1 cellular context compared by ENCODE assay signal in genomic region chr11:1660025-1660867, GRCh38.
TF ChIP-seq lines count a peak whose summit lies in the region.

No MANE protein-coding gene starts in this region.

TF ChIP-seq in HepG2, 621 proteins besides CTCF, POLR2A, EP300 and RAD21 (continued from another document and continues in another):
- TF ChIP-seq, protein P1, sequence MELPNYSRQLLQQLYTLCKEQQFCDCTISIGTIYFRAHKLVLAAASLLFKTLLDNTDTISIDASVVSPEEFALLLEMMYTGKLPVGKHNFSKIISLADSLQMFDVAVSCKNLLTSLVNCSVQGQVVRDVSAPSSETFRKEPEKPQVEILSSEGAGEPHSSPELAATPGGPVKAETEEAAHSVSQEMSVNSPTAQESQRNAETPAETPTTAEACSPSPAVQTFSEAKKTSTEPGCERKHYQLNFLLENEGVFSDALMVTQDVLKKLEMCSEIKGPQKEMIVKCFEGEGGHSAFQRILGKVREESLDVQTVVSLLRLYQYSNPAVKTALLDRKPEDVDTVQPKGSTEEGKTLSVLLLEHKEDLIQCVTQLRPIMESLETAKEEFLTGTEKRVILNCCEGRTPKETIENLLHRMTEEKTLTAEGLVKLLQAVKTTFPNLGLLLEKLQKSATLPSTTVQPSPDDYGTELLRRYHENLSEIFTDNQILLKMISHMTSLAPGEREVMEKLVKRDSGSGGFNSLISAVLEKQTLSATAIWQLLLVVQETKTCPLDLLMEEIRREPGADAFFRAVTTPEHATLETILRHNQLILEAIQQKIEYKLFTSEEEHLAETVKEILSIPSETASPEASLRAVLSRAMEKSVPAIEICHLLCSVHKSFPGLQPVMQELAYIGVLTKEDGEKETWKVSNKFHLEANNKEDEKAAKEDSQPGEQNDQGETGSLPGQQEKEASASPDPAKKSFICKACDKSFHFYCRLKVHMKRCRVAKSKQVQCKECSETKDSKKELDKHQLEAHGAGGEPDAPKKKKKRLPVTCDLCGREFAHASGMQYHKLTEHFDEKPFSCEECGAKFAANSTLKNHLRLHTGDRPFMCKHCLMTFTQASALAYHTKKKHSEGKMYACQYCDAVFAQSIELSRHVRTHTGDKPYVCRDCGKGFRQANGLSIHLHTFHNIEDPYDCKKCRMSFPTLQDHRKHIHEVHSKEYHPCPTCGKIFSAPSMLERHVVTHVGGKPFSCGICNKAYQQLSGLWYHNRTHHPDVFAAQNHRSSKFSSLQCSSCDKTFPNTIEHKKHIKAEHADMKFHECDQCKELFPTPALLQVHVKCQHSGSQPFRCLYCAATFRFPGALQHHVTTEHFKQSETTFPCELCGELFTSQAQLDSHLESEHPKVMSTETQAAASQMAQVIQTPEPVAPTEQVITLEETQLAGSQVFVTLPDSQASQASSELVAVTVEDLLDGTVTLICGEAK (IDR thresholded peaks at IDR 0.05): no peak
- TF ChIP-seq, protein P1 (CRISPR knock-in tag; IDR thresholded peaks at IDR 0.05): no peak
- TF ChIP-seq TFAP4 (IDR thresholded peaks at IDR 0.05; ENCODE audit: borderline replicate concordance, low read depth): no peak
- no peak for TF ChIP-seq GABPA (IDR thresholded peaks at IDR 0.05; ENCODE audit: low read depth, low read length)
- TF ChIP-seq GABPA (CRISPR knock-in tag; IDR thresholded peaks at IDR 0.05; ENCODE audit: low read depth): no peak
- TF ChIP-seq RELA (CRISPR knock-in tag; IDR thresholded peaks at IDR 0.05): no peak
- TF ChIP-seq ZNF350 (CRISPR knock-in tag; IDR thresholded peaks at IDR 0.05; ENCODE audit: borderline replicate concordance, low read depth): peak; percentile 40; the same call in 1 of the 2 replicates
- TF ChIP-seq ZNF788 (CRISPR knock-in tag; IDR thresholded peaks at IDR 0.05; ENCODE audit: borderline replicate concordance): 0 out of 2 replicates have a peak, but pooled peaks have one; percentile 24
- no peak for TF ChIP-seq PITX1 (CRISPR knock-in tag; IDR thresholded peaks at IDR 0.05)
- TF ChIP-seq GABPB1 (CRISPR knock-in tag; IDR thresholded peaks at IDR 0.05): no peak
- no peak for TF ChIP-seq JARID2 (CRISPR knock-in tag; IDR thresholded peaks at IDR 0.05; ENCODE audit: insufficient replicate concordance)
- TF ChIP-seq JUN (CRISPR knock-in tag; IDR thresholded peaks at IDR 0.05): no peak
- no peak for TF ChIP-seq NCOA5 (CRISPR knock-in tag; IDR thresholded peaks at IDR 0.05)
- TF ChIP-seq NFE2L1 (CRISPR knock-in tag; IDR thresholded peaks at IDR 0.05; ENCODE audit: borderline replicate concordance): no peak
- TF ChIP-seq ZNF317 (CRISPR knock-in tag; IDR thresholded peaks at IDR 0.05): no peak
- no peak for TF ChIP-seq SOX13 (IDR thresholded peaks at IDR 0.05)
- no peak for TF ChIP-seq SOX13 (CRISPR knock-in tag; conservative IDR thresholded peaks at IDR 0.05 in 1 of 2, IDR thresholded peaks at IDR 0.05 in 1 of 2)
- TF ChIP-seq ZNF441 (CRISPR knock-in tag; IDR thresholded peaks at IDR 0.05; ENCODE audit: borderline replicate concordance): no peak
- TF ChIP-seq MTF1 (CRISPR knock-in tag; IDR thresholded peaks at IDR 0.05): no peak
- 0 out of 2 replicates have a peak, but pooled peaks have one; percentile 39 for TF ChIP-seq ZNF563 (CRISPR knock-in tag; IDR thresholded peaks at IDR 0.05)
- TF ChIP-seq ZNF124 (CRISPR knock-in tag; IDR thresholded peaks at IDR 0.05): no peak
- no peak for TF ChIP-seq ZNF564 (CRISPR knock-in tag; IDR thresholded peaks at IDR 0.05)
- TF ChIP-seq ZBTB37 (CRISPR knock-in tag; IDR thresholded peaks at IDR 0.05): no peak
- TF ChIP-seq, protein P2, sequence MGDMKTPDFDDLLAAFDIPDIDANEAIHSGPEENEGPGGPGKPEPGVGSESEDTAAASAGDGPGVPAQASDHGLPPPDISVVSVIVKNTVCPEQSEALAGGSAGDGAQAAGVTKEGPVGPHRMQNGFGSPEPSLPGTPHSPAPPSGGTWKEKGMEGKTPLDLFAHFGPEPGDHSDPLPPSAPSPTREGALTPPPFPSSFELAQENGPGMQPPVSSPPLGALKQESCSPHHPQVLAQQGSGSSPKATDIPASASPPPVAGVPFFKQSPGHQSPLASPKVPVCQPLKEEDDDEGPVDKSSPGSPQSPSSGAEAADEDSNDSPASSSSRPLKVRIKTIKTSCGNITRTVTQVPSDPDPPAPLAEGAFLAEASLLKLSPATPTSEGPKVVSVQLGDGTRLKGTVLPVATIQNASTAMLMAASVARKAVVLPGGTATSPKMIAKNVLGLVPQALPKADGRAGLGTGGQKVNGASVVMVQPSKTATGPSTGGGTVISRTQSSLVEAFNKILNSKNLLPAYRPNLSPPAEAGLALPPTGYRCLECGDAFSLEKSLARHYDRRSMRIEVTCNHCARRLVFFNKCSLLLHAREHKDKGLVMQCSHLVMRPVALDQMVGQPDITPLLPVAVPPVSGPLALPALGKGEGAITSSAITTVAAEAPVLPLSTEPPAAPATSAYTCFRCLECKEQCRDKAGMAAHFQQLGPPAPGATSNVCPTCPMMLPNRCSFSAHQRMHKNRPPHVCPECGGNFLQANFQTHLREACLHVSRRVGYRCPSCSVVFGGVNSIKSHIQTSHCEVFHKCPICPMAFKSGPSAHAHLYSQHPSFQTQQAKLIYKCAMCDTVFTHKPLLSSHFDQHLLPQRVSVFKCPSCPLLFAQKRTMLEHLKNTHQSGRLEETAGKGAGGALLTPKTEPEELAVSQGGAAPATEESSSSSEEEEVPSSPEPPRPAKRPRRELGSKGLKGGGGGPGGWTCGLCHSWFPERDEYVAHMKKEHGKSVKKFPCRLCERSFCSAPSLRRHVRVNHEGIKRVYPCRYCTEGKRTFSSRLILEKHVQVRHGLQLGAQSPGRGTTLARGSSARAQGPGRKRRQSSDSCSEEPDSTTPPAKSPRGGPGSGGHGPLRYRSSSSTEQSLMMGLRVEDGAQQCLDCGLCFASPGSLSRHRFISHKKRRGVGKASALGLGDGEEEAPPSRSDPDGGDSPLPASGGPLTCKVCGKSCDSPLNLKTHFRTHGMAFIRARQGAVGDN (CRISPR knock-in tag; IDR thresholded peaks at IDR 0.05): peak; percentile 76
- TF ChIP-seq, protein P3, sequence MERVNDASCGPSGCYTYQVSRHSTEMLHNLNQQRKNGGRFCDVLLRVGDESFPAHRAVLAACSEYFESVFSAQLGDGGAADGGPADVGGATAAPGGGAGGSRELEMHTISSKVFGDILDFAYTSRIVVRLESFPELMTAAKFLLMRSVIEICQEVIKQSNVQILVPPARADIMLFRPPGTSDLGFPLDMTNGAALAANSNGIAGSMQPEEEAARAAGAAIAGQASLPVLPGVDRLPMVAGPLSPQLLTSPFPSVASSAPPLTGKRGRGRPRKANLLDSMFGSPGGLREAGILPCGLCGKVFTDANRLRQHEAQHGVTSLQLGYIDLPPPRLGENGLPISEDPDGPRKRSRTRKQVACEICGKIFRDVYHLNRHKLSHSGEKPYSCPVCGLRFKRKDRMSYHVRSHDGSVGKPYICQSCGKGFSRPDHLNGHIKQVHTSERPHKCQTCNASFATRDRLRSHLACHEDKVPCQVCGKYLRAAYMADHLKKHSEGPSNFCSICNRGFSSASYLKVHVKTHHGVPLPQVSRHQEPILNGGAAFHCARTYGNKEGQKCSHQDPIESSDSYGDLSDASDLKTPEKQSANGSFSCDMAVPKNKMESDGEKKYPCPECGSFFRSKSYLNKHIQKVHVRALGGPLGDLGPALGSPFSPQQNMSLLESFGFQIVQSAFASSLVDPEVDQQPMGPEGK (CRISPR knock-in tag; IDR thresholded peaks at IDR 0.05): no peak
- no peak for TF ChIP-seq JUNB (CRISPR knock-in tag; IDR thresholded peaks at IDR 0.05; ENCODE audit: borderline replicate concordance)
- TF ChIP-seq ZFP41 (CRISPR knock-in tag; IDR thresholded peaks at IDR 0.05; ENCODE audit: borderline replicate concordance): no peak
- TF ChIP-seq BORCS8-MEF2B (CRISPR knock-in tag; IDR thresholded peaks at IDR 0.05): no peak
- TF ChIP-seq ZFP91 (CRISPR knock-in tag; IDR thresholded peaks at IDR 0.05; ENCODE audit: borderline replicate concordance): 0 out of 2 replicates have a peak, but pooled peaks have one; percentile 15
- TF ChIP-seq, protein P4, sequence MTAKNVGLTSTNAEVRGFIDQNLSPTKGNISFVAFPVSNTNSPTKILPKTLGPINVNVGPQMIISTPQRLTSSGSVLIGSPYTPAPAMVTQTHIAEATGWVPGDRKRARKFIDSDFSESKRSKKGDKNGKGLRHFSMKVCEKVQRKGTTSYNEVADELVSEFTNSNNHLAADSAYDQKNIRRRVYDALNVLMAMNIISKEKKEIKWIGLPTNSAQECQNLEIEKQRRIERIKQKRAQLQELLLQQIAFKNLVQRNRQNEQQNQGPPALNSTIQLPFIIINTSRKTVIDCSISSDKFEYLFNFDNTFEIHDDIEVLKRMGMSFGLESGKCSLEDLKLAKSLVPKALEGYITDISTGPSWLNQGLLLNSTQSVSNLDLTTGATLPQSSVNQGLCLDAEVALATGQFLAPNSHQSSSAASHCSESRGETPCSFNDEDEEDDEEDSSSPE (CRISPR knock-in tag; IDR thresholded peaks at IDR 0.05): no peak
- TF ChIP-seq BRD4 (CRISPR knock-in tag; IDR thresholded peaks at IDR 0.05): peak; percentile 48
- TF ChIP-seq ZNF569 (CRISPR knock-in tag; IDR thresholded peaks at IDR 0.05; ENCODE audit: borderline replicate concordance): no peak
- TF ChIP-seq ZNF557 (CRISPR knock-in tag; IDR thresholded peaks at IDR 0.05): no peak
- no peak; the same call in 1 of the 2 replicates for TF ChIP-seq ZNF766 (CRISPR knock-in tag; IDR thresholded peaks at IDR 0.05; ENCODE audit: borderline replicate concordance)
- TF ChIP-seq EED (CRISPR knock-in tag; IDR thresholded peaks at IDR 0.05): 0 out of 2 replicates have a peak, but pooled peaks have one; percentile 54
- TF ChIP-seq ZNF710 (CRISPR knock-in tag; IDR thresholded peaks at IDR 0.05; ENCODE audit: borderline replicate concordance): no peak
